In the genomic region with DNA sequence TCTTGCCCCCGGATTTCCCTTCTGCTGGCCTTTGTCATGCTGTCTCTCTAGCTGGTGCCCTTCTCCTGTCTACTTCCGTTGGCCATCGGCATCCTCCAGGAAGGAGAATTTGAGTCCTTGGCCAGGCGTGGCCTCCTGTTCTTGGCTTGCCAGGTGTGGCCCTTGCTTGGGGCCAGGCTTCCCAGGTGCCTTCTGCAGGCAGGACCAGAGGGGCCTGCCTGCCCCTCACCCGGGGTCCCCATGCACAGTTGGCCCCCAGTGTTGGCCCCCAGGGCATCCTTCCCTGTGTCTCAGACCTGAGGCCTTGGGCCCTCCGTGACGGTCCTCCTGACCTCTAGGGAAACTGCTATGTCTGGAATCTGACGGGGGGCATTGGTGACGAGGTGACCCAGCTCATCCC, we compare ENCODE assay signal across 15 cellular contexts. TPM values are rescaled to one million over a fixed set of nuclear protein-coding genes. Genes with fewer than 3 reads are reported as not detected.
DNase-seq lines count a peak whose midpoint lies in the region; ATAC-seq lines count a peak whose summit lies in the region.
"Had no signal": no experiment of that assay in that cellular context is flagged by ENCODE, and none has a peak within 500 bp of the region (broad histone marks: within the 10 kb centered on the region; RNA-seq: fewer than 3 reads in every experiment).

No MANE protein-coding gene starts in this region.

- H3K27me3 ChIP-seq in BLaER1 = no peaks in the 10 kb centered on the region
- H3K27me3 ChIP-seq in CD4-positive, alpha-beta memory T cell (ENCODE audit: insufficient read depth, low read length) = no peaks in the 10 kb centered on the region
- H3K27me3 ChIP-seq: cardiac muscle cell, heart left ventricle, thyroid gland had no signal

- no peaks in the 10 kb centered on the region for H3K9me3 ChIP-seq in BLaER1
- no peaks in the 10 kb centered on the region for H3K9me3 ChIP-seq in CD4-positive, alpha-beta memory T cell (ENCODE audit: control insufficient read depth in 1 of 2, low read length in 2 of 2)
- H3K9me3 ChIP-seq: heart left ventricle, thyroid gland had no signal

- peak overlapping the region in 4 of 7 donors; percentile 42 to 74 (median 69) for H3K27ac Mint-ChIP-seq in CD4-positive, alpha-beta memory T cell
- peak overlapping the region; percentile 25 for H3K27ac Mint-ChIP-seq in activated T-helper 2 cell treated with anti-CD3 and anti-CD28 coated beads, Interferon-gamma antibody, Interleukin-2, Interleukin-4, amounts not matched to agents 10 μg/mL and 5 μg/mL and 100 μg/mL, durations not matched to agents 14 hours and 24 hours and 36 hours
- H3K27ac Mint-ChIP-seq in naive thymus-derived CD8-positive, alpha-beta T cell = peak overlapping the region in 5 of 10 donors; percentile 14 to 86 (median 58)

- no peaks in the 10 kb centered on the region for H3K27me3 Mint-ChIP-seq in CD4-positive, alpha-beta memory T cell
- H3K27me3 Mint-ChIP-seq in activated T-helper 2 cell treated with anti-CD3 and anti-CD28 coated beads, Interferon-gamma antibody, Interleukin-2, Interleukin-4, amounts not matched to agents 10 μg/mL and 5 μg/mL and 100 μg/mL, durations not matched to agents 14 hours and 24 hours and 36 hours (ENCODE audit: low read depth) = no peaks in the 10 kb centered on the region
- H3K27me3 Mint-ChIP-seq in naive thymus-derived CD8-positive, alpha-beta T cell = no peaks in the 10 kb centered on the region

- no peaks in the 10 kb centered on the region for H3K9me3 Mint-ChIP-seq in CD4-positive, alpha-beta memory T cell
- no peaks in the 10 kb centered on the region for H3K9me3 Mint-ChIP-seq in activated T-helper 2 cell treated with anti-CD3 and anti-CD28 coated beads, Interferon-gamma antibody, Interleukin-2, Interleukin-4, amounts not matched to agents 10 μg/mL and 5 μg/mL and 100 μg/mL, durations not matched to agents 14 hours and 24 hours and 36 hours
- no peaks in the 10 kb centered on the region for H3K9me3 Mint-ChIP-seq in naive thymus-derived CD8-positive, alpha-beta T cell

- DNase-seq in CD4-positive, alpha-beta memory T cell = no peak
- DNase-seq in activated T-helper 2 cell treated with anti-CD3 and anti-CD28 coated beads, Interferon-gamma antibody, Interleukin-2, Interleukin-4, amounts not matched to agents 10 μg/mL and 5 μg/mL and 100 μg/mL, durations not matched to agents 14 hours and 24 hours and 36 hours (ENCODE audit: low spot score) = no peak
- DNase-seq in naive thymus-derived CD8-positive, alpha-beta T cell = no peak
- no peak for DNase-seq in stimulated activated CD4-positive, alpha-beta T cell treated with anti-CD3 and anti-CD28 coated beads, Interleukin-4, amount 100 ng/mL, for 1 hour
- DNase-seq: DND-41; heart left ventricle; mesendoderm; NCI-H524 treated with DMSO at 0.1 percent for 48 hours; stimulated activated CD4-positive, alpha-beta T cell treated with anti-CD3 and anti-CD28 coated beads, Interleukin-4, amount 100 ng/mL, for 24 hours; stimulated activated CD8-positive, alpha-beta memory T cell treated with anti-CD3 and anti-CD28 coated beads, Interleukin-4, amount 100 ng/mL, for 48 hours; thyroid gland had no signal

- CTCF ChIA-PET in CD4-positive, alpha-beta memory T cell (lab: Charles Lee; ENCODE audit: partially characterized antibody) = no interaction called here

- intact Hi-C loops in CD4-positive, alpha-beta memory T cell (cut with micrococcal nuclease) = loop anchor here (5.0 kb wide), 1 partner anchor 236 kb away; a partner anchor contains a TSS
- intact Hi-C loops in activated T-helper 2 cell treated with anti-CD3 and anti-CD28 coated beads, Interferon-gamma antibody, Interleukin-2, Interleukin-4, amounts not matched to agents 10 μg/mL and 5 μg/mL and 100 μg/mL, durations not matched to agents 14 hours and 24 hours and 36 hours (cut with micrococcal nuclease) = no loop called here

- POLR2A ChIA-PET in CD4-positive, alpha-beta memory T cell (lab: Charles Lee; ENCODE audit: partially characterized antibody) = interaction anchor here (0.7 to 1.7 kb wide), 3 partner anchors 44 to 325 kb away, joined by 3 to 4 read pairs (median 4); a partner anchor contains a TSS
- POLR2A ChIA-PET in naive thymus-derived CD8-positive, alpha-beta T cell (lab: Charles Lee) = interaction anchor here (1.4 kb wide), 1 partner anchor 15 kb away, joined by 4 read pairs; a partner anchor contains a TSS

- H3K4me3 ChIP-seq in BLaER1 = no peak overlapping the region
- H3K4me3 ChIP-seq in CD4-positive, alpha-beta memory T cell (ENCODE audit: low read length in 2 of 2) = no peak overlapping the region
- H3K4me3 ChIP-seq: cardiac muscle cell, heart left ventricle, thyroid gland had no signal

- H3K4me1 ChIP-seq in BLaER1 = peaks cover 35% of the 10 kb centered on the region
- H3K4me1 ChIP-seq in CD4-positive, alpha-beta memory T cell (ENCODE audit: insufficient read depth, low read length) = peaks cover 36% of the 10 kb centered on the region

- H3K9ac ChIP-seq in BLaER1 = 0 out of 2 replicates have a peak overlapping the region, but pooled peaks have one; percentile 10

- H3K27ac ChIP-seq in BLaER1 = no peak overlapping the region
- no peak overlapping the region for H3K27ac ChIP-seq in CD4-positive, alpha-beta memory T cell (ENCODE audit: low read depth, low read length)
- H3K27ac ChIP-seq: cardiac muscle cell, heart left ventricle, thyroid gland had no signal

- peaks cover 6 to 23% of the 10 kb centered on the region in 2 donors for H3K36me3 Mint-ChIP-seq in CD4-positive, alpha-beta memory T cell
- H3K36me3 Mint-ChIP-seq in activated T-helper 2 cell treated with anti-CD3 and anti-CD28 coated beads, Interferon-gamma antibody, Interleukin-2, Interleukin-4, amounts not matched to agents 10 μg/mL and 5 μg/mL and 100 μg/mL, durations not matched to agents 14 hours and 24 hours and 36 hours (ENCODE audit: low read depth) = peaks cover 38% of the 10 kb centered on the region
- peaks cover 0 to 23% (median 8%) of the 10 kb centered on the region in 3 donors for H3K36me3 Mint-ChIP-seq in naive thymus-derived CD8-positive, alpha-beta T cell

- ATAC-seq in naive thymus-derived CD8-positive, alpha-beta T cell = no peak
- ATAC-seq in HG03196 (IDR thresholded peaks at IDR 0.05; ENCODE audit: unreplicated experiment) (no peak), GM19395 (IDR thresholded peaks at IDR 0.05; ENCODE audit: unreplicated experiment) (no peak)
- ATAC-seq: heart left ventricle had no signal

- H3K4me1 Mint-ChIP-seq in CD4-positive, alpha-beta memory T cell = peaks cover 13 to 42% (median 26%) of the 10 kb centered on the region in 4 donors
- peaks cover 25% of the 10 kb centered on the region for H3K4me1 Mint-ChIP-seq in activated T-helper 2 cell treated with anti-CD3 and anti-CD28 coated beads, Interferon-gamma antibody, Interleukin-2, Interleukin-4, amounts not matched to agents 10 μg/mL and 5 μg/mL and 100 μg/mL, durations not matched to agents 14 hours and 24 hours and 36 hours (ENCODE audit: low read depth)
- peaks cover 13 to 35% (median 31%) of the 10 kb centered on the region in 4 donors for H3K4me1 Mint-ChIP-seq in naive thymus-derived CD8-positive, alpha-beta T cell

- H4K20me1 ChIP-seq in BLaER1 = peaks cover 38% of the 10 kb centered on the region

- H3K36me3 ChIP-seq in BLaER1 = peaks cover 60% of the 10 kb centered on the region
- H3K36me3 ChIP-seq in CD4-positive, alpha-beta memory T cell (ENCODE audit: insufficient read depth, low read length) = peaks cover 19% of the 10 kb centered on the region

- H3K4me3 Mint-ChIP-seq in CD4-positive, alpha-beta memory T cell = peak overlapping the region; percentile 28 to 69 (median 60)
- peak overlapping the region; percentile 64 for H3K4me3 Mint-ChIP-seq in activated T-helper 2 cell treated with anti-CD3 and anti-CD28 coated beads, Interferon-gamma antibody, Interleukin-2, Interleukin-4, amounts not matched to agents 10 μg/mL and 5 μg/mL and 100 μg/mL, durations not matched to agents 14 hours and 24 hours and 36 hours (ENCODE audit: low read depth)
- H3K4me3 Mint-ChIP-seq in naive thymus-derived CD8-positive, alpha-beta T cell = peak overlapping the region in 8 of 10 donors; percentile 7 to 70 (median 56)

- no peak overlapping the region for H3K4me2 ChIP-seq in BLaER1

RNA-seq across cellular contexts. Expression of a gene that starts 2.6 kb away (rescaled TPM):
- 10 to 100 TPM; 28.1 to 31.1 TPM for total RNA-seq in CD4-positive, alpha-beta memory T cell
- polyA plus RNA-seq in CD4-positive, alpha-beta memory T cell = 10 to 100 TPM; 27.4 to 34.7 TPM
- 54.3 and 56.4 TPM in 2 replicates for total RNA-seq in activated T-helper 2 cell treated with anti-CD3 and anti-CD28 coated beads, Interferon-gamma antibody, Interleukin-2, Interleukin-4, amounts not matched to agents 10 μg/mL and 5 μg/mL and 100 μg/mL, durations not matched to agents 14 hours and 24 hours and 36 hours
- total RNA-seq in naive thymus-derived CD8-positive, alpha-beta T cell = 10 to 100 TPM; 49.3 to 53.2 TPM
- polyA plus RNA-seq in naive thymus-derived CD8-positive, alpha-beta T cell = 10 to 100 TPM; 29.9 to 40.4 (median 30.1) TPM

RNA-seq across cellular contexts. Expression of a gene that starts 2.8 kb away (rescaled TPM):
- 10 to 100 TPM; 32.4 to 33.4 TPM for total RNA-seq in CD4-positive, alpha-beta memory T cell
- polyA plus RNA-seq in CD4-positive, alpha-beta memory T cell = under 1 TPM in 1 of 2 donors, not detected in 1; 0.39 TPM
- total RNA-seq in activated T-helper 2 cell treated with anti-CD3 and anti-CD28 coated beads, Interferon-gamma antibody, Interleukin-2, Interleukin-4, amounts not matched to agents 10 μg/mL and 5 μg/mL and 100 μg/mL, durations not matched to agents 14 hours and 24 hours and 36 hours = 24.6 and 25.2 TPM in 2 replicates
- total RNA-seq in naive thymus-derived CD8-positive, alpha-beta T cell = 10 to 100 TPM; 26.7 to 27.0 TPM
- under 1 TPM in 2 of 3 donors, not detected in 1; 0.11 to 0.23 TPM for polyA plus RNA-seq in naive thymus-derived CD8-positive, alpha-beta T cell

RNA-seq across cellular contexts. Expression of a gene that starts 6.8 kb away (rescaled TPM):
- 10 to 100 TPM; 26.5 to 27.3 TPM for total RNA-seq in CD4-positive, alpha-beta memory T cell
- 10 to 100 TPM in 1 of 2 donors, 1 to 10 TPM in 1; 7.8 to 12.8 TPM for polyA plus RNA-seq in CD4-positive, alpha-beta memory T cell
- 36.1 and 37.7 TPM in 2 replicates for total RNA-seq in activated T-helper 2 cell treated with anti-CD3 and anti-CD28 coated beads, Interferon-gamma antibody, Interleukin-2, Interleukin-4, amounts not matched to agents 10 μg/mL and 5 μg/mL and 100 μg/mL, durations not matched to agents 14 hours and 24 hours and 36 hours
- 10 to 100 TPM; 22.8 to 28.1 TPM for total RNA-seq in naive thymus-derived CD8-positive, alpha-beta T cell
- polyA plus RNA-seq in naive thymus-derived CD8-positive, alpha-beta T cell = 10 to 100 TPM in 2 of 3 donors, 1 to 10 TPM in 1; 8.7 to 17.7 (median 11.6) TPM

RNA-seq across cellular contexts. Expression of a gene that starts 11.5 kb away (rescaled TPM):
- total RNA-seq in CD4-positive, alpha-beta memory T cell = not detected
- not detected for polyA plus RNA-seq in CD4-positive, alpha-beta memory T cell
- total RNA-seq in activated T-helper 2 cell treated with anti-CD3 and anti-CD28 coated beads, Interferon-gamma antibody, Interleukin-2, Interleukin-4, amounts not matched to agents 10 μg/mL and 5 μg/mL and 100 μg/mL, durations not matched to agents 14 hours and 24 hours and 36 hours = 0.48 and 1.0 TPM in 2 replicates
- total RNA-seq in naive thymus-derived CD8-positive, alpha-beta T cell = under 1 TPM; 0.08 to 0.13 TPM
- polyA plus RNA-seq in naive thymus-derived CD8-positive, alpha-beta T cell = not detected

RNA-seq across cellular contexts. Expression of a gene that starts 15.5 kb away (rescaled TPM):
- 10 to 100 TPM; 46.5 to 49.7 TPM for total RNA-seq in CD4-positive, alpha-beta memory T cell
- 10 to 100 TPM in 1 of 2 donors, 1 to 10 TPM in 1; 6.7 to 20.9 TPM for polyA plus RNA-seq in CD4-positive, alpha-beta memory T cell
- total RNA-seq in activated T-helper 2 cell treated with anti-CD3 and anti-CD28 coated beads, Interferon-gamma antibody, Interleukin-2, Interleukin-4, amounts not matched to agents 10 μg/mL and 5 μg/mL and 100 μg/mL, durations not matched to agents 14 hours and 24 hours and 36 hours = 29.3 and 30.0 TPM in 2 replicates
- 10 to 100 TPM; 39.5 to 41.2 TPM for total RNA-seq in naive thymus-derived CD8-positive, alpha-beta T cell
- 10 to 100 TPM in 2 of 3 donors, 1 to 10 TPM in 1; 8.7 to 19.2 (median 10.9) TPM for polyA plus RNA-seq in naive thymus-derived CD8-positive, alpha-beta T cell
